ENCODE assay signal across 11 cellular contexts in genomic region chr2:106514827-106515226, GRCh38. TPM values are rescaled to one million over a fixed set of nuclear protein-coding genes. Genes with fewer than 3 reads are reported as not detected.
DNase-seq lines count a peak whose midpoint lies in the region; ATAC-seq and TF ChIP-seq lines count a peak whose summit lies in the region.
"Not testable (repeated sequence)": the region's sequence is repeated elsewhere in the genome, so short reads cannot be mapped to it uniquely, and the experiment has no call there.
"Had no signal": no experiment of that assay in that cellular context is flagged by ENCODE, and none has a peak within 500 bp of the region (broad histone marks: within the 10 kb centered on the region; RNA-seq: fewer than 3 reads in every experiment).

No MANE protein-coding gene starts in this region.

- H3K27me3 ChIP-seq in RWPE2 (ENCODE audit: insufficient read depth, poor library complexity, severe bottlenecking); adipocyte (replicated peaks; ENCODE audit: control insufficient read depth, insufficient read depth, low read length); left lung: not testable (repeated sequence)

- not testable (repeated sequence) for H3K4me1 ChIP-seq in RWPE2 (ENCODE audit: insufficient read depth, poor library complexity, severe bottlenecking); adipocyte (ENCODE audit: control insufficient read depth, insufficient read depth, low read length); left lung

- TF ChIP-seq POLR2A in NB4 (IDR thresholded peaks at IDR 0.05; ENCODE audit: extremely low read depth, insufficient read length) = not testable (repeated sequence)

- not testable (repeated sequence) for H3K36me3 ChIP-seq in RWPE2 (ENCODE audit: low read depth); adipocyte (ENCODE audit: control insufficient read depth, insufficient read depth, low read length, severe bottlenecking); left lung

- intact Hi-C loops in left lung (cut with DNase I) = not testable (repeated sequence)

- ATAC-seq in RWPE2 (ENCODE audit: low read depth) (peak; percentile 80), esophagus mucosa (peak; percentile 79), left lung (peak; percentile 29)

- DNase-seq in A172 (ENCODE audit: low spot score) (peak; percentile 11), HS-5 (ENCODE audit: low read depth) (peak; percentile 11), NB4 (ENCODE audit: low read depth) (peak; percentile 55), adipocyte (ENCODE audit: low read depth) (peak; percentile 35)
- DNase-seq in RWPE2 (ENCODE audit: low spot score); left lung: not testable (repeated sequence)
- DNase-seq in stimulated activated CD4-positive, alpha-beta T cell treated with anti-CD3 and anti-CD28 coated beads, Interleukin-1b, Interleukin-23, amount 100 ng/mL, for 48 hours = peak; percentile 21

- H3K9me3 ChIP-seq in RWPE2 (ENCODE audit: severe bottlenecking); adipocyte (ENCODE audit: control insufficient read depth, low read length); left lung: not testable (repeated sequence)

- TF ChIP-seq CTCF in NB4 (IDR thresholded peaks at IDR 0.05; ENCODE audit: low read depth, low read length); RWPE2 (IDR thresholded peaks at IDR 0.05; ENCODE audit: poor library complexity, severe bottlenecking); left lung (IDR thresholded peaks at IDR 0.05): not testable (repeated sequence)

- H3K27ac ChIP-seq in RWPE2 (ENCODE audit: poor library complexity, severe bottlenecking); left lung: not testable (repeated sequence)

- H3K4me3 ChIP-seq in NB4 (ENCODE audit: low read depth, low read length); RWPE2 (ENCODE audit: severe bottlenecking); adipocyte (ENCODE audit: low read length); left lung: not testable (repeated sequence)

- H3K9ac ChIP-seq in adipocyte (ENCODE audit: low read length) = not testable (repeated sequence)

RNA-seq across cellular contexts. Expression of gene CD8B2, which starts 27.7 kb away (rescaled TPM):
- not detected in 2 replicates for total RNA-seq in A172 (2014; rRNA removed; shearing (Covaris generic))
- not detected for total RNA-seq in esophagus mucosa
- total RNA-seq in left lung = under 1 TPM in 1 of 2 donors, not detected in 1; 0.10 TPM
- total RNA-seq: H4, PC-9, Right ventricle myocardium superior had no signal

RNA-seq across cellular contexts. Expression of gene RGPD3, which starts 46.6 kb away (rescaled TPM):
- 0.21 and 0.36 TPM in 2 replicates for total RNA-seq in A172 (2014; rRNA removed; shearing (Covaris generic))
- total RNA-seq in esophagus mucosa = 0.04 TPM
- under 1 TPM in 1 of 2 donors, not detected in 1; 0.17 TPM for total RNA-seq in left lung
- total RNA-seq: H4 had no signal

Comparison
In these comparisons a context has a peak if more than half of its experiments do, and no peak if none do; other contexts are left out.
1. ATAC-seq: peak in every context shown above with its lines; median percentile 80 in RWPE2; 79 in esophagus mucosa; 29 in left lung.